Comparison of ENCODE assay signal across 21 cellular contexts in the genomic region with DNA sequence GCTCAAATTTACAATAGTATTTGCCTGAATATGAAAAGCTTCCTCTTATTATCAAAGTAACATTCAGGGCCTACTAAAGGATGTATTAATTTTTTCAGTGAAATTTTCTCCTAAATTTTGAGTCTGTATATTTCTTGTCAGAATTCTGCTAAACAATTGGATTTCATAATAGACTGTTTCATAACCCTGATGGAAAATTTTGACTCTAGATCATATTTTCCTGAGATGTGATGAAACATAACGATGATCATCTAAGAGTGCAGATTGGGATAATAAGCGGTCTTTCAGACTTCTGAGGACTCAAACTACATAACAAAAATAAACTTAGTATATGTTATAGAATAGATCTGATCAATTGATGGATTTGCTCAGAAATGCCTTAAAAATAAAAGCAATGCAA.
DNase-seq lines count a peak whose midpoint lies in the region; ATAC-seq and TF ChIP-seq lines count a peak whose summit lies in the region.
"Had no signal": no experiment of that assay in that cellular context is flagged by ENCODE, and none has a peak within 500 bp of the region (broad histone marks: within the 10 kb centered on the region; RNA-seq: fewer than 3 reads in every experiment).

No MANE protein-coding gene starts in this region.

- H3K4me3 ChIP-seq in RWPE2 (ENCODE audit: severe bottlenecking) = no peak overlapping the region
- H3K4me3 ChIP-seq in coronary artery = no peak overlapping the region
- no peak overlapping the region for H3K4me3 ChIP-seq in tibial nerve
- H3K4me3 ChIP-seq: stomach had no signal

- H3K4me3 Mint-ChIP-seq in osteocyte (ENCODE audit: unreplicated experiment) = no peak overlapping the region
- no peak overlapping the region for H3K4me3 Mint-ChIP-seq in stimulated activated effector memory CD8-positive, alpha-beta T cell treated with anti-CD3 and anti-CD28 coated beads, Interleukin-12 subunit alpha, Interleukin-12 subunit beta, amount 100 ng/mL, for 72 hours
- no peak overlapping the region for H3K4me3 Mint-ChIP-seq in WTC11
- H3K4me3 Mint-ChIP-seq: activated CD8-positive, alpha-beta memory T cell treated with anti-CD3 and anti-CD28 coated beads, Interleukin-2, amount 10 ng/mL, durations not matched to agents 7 days and 5 days; activated T-cell treated with anti-CD3 and anti-CD28 coated beads, Interleukin-2, amount 50 U/mL, for 4 hours; central memory CD8-positive, alpha-beta T cell; naive B cell had no signal

- peaks cover 9% of the 10 kb centered on the region for H3K36me3 Mint-ChIP-seq in osteocyte (ENCODE audit: unreplicated experiment)
- no peaks in the 10 kb centered on the region for H3K36me3 Mint-ChIP-seq in stimulated activated effector memory CD8-positive, alpha-beta T cell treated with anti-CD3 and anti-CD28 coated beads, Interleukin-12 subunit alpha, Interleukin-12 subunit beta, amount 100 ng/mL, for 72 hours
- H3K36me3 Mint-ChIP-seq in WTC11 = peaks cover 17% of the 10 kb centered on the region

- CTCF ChIA-PET in WTC11 (lab: Charles Lee) = no interaction called here

- POLR2A ChIA-PET in WTC11 (lab: Charles Lee) = no interaction called here

- 79 to 91% methylated on average over 2 of the region's 2 CpGs for WGBS in tibial nerve, 2 donors

- no peaks in the 10 kb centered on the region for H3K27me3 Mint-ChIP-seq in osteocyte (ENCODE audit: unreplicated experiment)
- no peaks in the 10 kb centered on the region for H3K27me3 Mint-ChIP-seq in WTC11 (ENCODE audit: low read depth)
- H3K27me3 Mint-ChIP-seq: activated CD8-positive, alpha-beta memory T cell treated with anti-CD3 and anti-CD28 coated beads, Interleukin-2, amount 10 ng/mL, durations not matched to agents 7 days and 5 days; central memory CD8-positive, alpha-beta T cell; naive B cell had no signal

- TF ChIP-seq POLR2A in tibial nerve (IDR thresholded peaks at IDR 0.05) = no peak

- H3K9me3 ChIP-seq in RWPE2 (ENCODE audit: severe bottlenecking) (no peaks in the 10 kb centered on the region), tibial nerve (peaks cover 0 to 15% (median 0%) of the 10 kb centered on the region in 4 donors)

- H3K4me1 Mint-ChIP-seq in osteocyte (ENCODE audit: unreplicated experiment) (peaks cover 52% of the 10 kb centered on the region), WTC11 (no peaks in the 10 kb centered on the region)
- no peaks in the 10 kb centered on the region for H3K4me1 Mint-ChIP-seq in stimulated activated effector memory CD8-positive, alpha-beta T cell treated with anti-CD3 and anti-CD28 coated beads, Interleukin-12 subunit alpha, Interleukin-12 subunit beta, amount 100 ng/mL, for 72 hours
- H3K4me1 Mint-ChIP-seq: activated CD8-positive, alpha-beta memory T cell treated with anti-CD3 and anti-CD28 coated beads, Interleukin-2, amount 10 ng/mL, durations not matched to agents 7 days and 5 days; central memory CD8-positive, alpha-beta T cell had no signal

- no peaks in the 10 kb centered on the region for H3K36me3 ChIP-seq in RWPE2 (ENCODE audit: low read depth)
- no peaks in the 10 kb centered on the region for H3K36me3 ChIP-seq in tibial nerve
- H3K36me3 ChIP-seq: stomach had no signal

- H3K27me3 ChIP-seq in RWPE2 (ENCODE audit: insufficient read depth, poor library complexity, severe bottlenecking) = no peaks in the 10 kb centered on the region
- H3K27me3 ChIP-seq in tibial nerve = no peaks in the 10 kb centered on the region
- H3K27me3 ChIP-seq: stomach had no signal

- ATAC-seq in RWPE2 (ENCODE audit: low read depth) (no peak), WTC11 (no peak)
- no peak for ATAC-seq in stimulated activated effector memory CD8-positive, alpha-beta T cell treated with anti-CD3 and anti-CD28 coated beads, Interleukin-12 subunit alpha, Interleukin-12 subunit beta, amount 100 ng/mL, for 72 hours
- ATAC-seq: activated CD8-positive, alpha-beta memory T cell treated with anti-CD3 and anti-CD28 coated beads, Interleukin-2, amount 10 ng/mL, durations not matched to agents 7 days and 5 days; activated T-cell treated with anti-CD3 and anti-CD28 coated beads, Interleukin-2, amount 50 U/mL, for 4 hours; left lobe of liver; right cardiac atrium had no signal

- H3K27ac ChIP-seq in RWPE2 (ENCODE audit: poor library complexity, severe bottlenecking) (peak overlapping the region; percentile 79), coronary artery (peak overlapping the region; percentile 71 to 78), tibial nerve (peak overlapping the region in 3 of 4 donors; percentile 23 to 58 (median 57))

- DNase-seq in RWPE2 (ENCODE audit: low spot score) (no peak), coronary artery (ENCODE audit: low spot score) (no peak), osteocyte (ENCODE audit: extremely low spot score, unreplicated experiment) (no peak), tibial nerve (ENCODE audit: low spot score in 2 of 2) (no peak), anterior cingulate cortex (lab: John Stamatoyannopoulos, UW) (no peak), WTC11 (ENCODE audit: low spot score) (no peak)
- no peak for DNase-seq in stimulated activated effector memory CD8-positive, alpha-beta T cell treated with anti-CD3 and anti-CD28 coated beads, Interleukin-12 subunit alpha, Interleukin-12 subunit beta, amount 100 ng/mL, for 72 hours (ENCODE audit: low spot score in 2 of 2)
- DNase-seq: activated CD4-positive, alpha-beta T cell treated with anti-CD3 and anti-CD28 coated beads, Interleukin-2, amount 50 U/mL, for 1 hour; activated CD4-positive, CD25-positive, alpha-beta regulatory T cell; activated CD8-positive, alpha-beta memory T cell treated with anti-CD3 and anti-CD28 coated beads, Interleukin-2, amount 10 ng/mL, durations not matched to agents 7 days and 5 days; activated gamma-delta T cell; activated T-cell treated with anti-CD3 and anti-CD28 coated beads, Interleukin-2, amount 50 U/mL, for 4 hours; glutamatergic neuron; naive B cell; NCI-H446; right cardiac atrium; stimulated activated CD4-positive, alpha-beta T cell treated with anti-CD3 and anti-CD28 coated beads, Interleukin-12 subunit alpha, Interleukin-12 subunit beta, amount 100 ng/mL, for 4 hours; stimulated activated CD4-positive, alpha-beta T cell treated with anti-CD3 and anti-CD28 coated beads, Interleukin-2, amount 100 ng/mL, for 48 hours; stomach had no signal

- H3K27ac Mint-ChIP-seq in osteocyte (ENCODE audit: unreplicated experiment) = peak overlapping the region; percentile 90
- no peak overlapping the region for H3K27ac Mint-ChIP-seq in stimulated activated effector memory CD8-positive, alpha-beta T cell treated with anti-CD3 and anti-CD28 coated beads, Interleukin-12 subunit alpha, Interleukin-12 subunit beta, amount 100 ng/mL, for 72 hours
- no peak overlapping the region for H3K27ac Mint-ChIP-seq in WTC11
- H3K27ac Mint-ChIP-seq: activated CD8-positive, alpha-beta memory T cell treated with anti-CD3 and anti-CD28 coated beads, Interleukin-2, amount 10 ng/mL, durations not matched to agents 7 days and 5 days had no signal

- peaks cover 15% of the 10 kb centered on the region for H3K9me3 Mint-ChIP-seq in osteocyte (ENCODE audit: unreplicated experiment)
- H3K9me3 Mint-ChIP-seq in stimulated activated effector memory CD8-positive, alpha-beta T cell treated with anti-CD3 and anti-CD28 coated beads, Interleukin-12 subunit alpha, Interleukin-12 subunit beta, amount 100 ng/mL, for 72 hours = peaks cover 3% of the 10 kb centered on the region
- peaks cover 21% of the 10 kb centered on the region for H3K9me3 Mint-ChIP-seq in WTC11

- TF ChIP-seq CTCF in RWPE2 (IDR thresholded peaks at IDR 0.05; ENCODE audit: poor library complexity, severe bottlenecking) (no peak), coronary artery (IDR thresholded peaks at IDR 0.05) (no peak), osteocyte (IDR thresholded peaks at IDR 0.05) (no peak), tibial nerve (IDR thresholded peaks at IDR 0.05) (no peak), WTC11 (IDR thresholded peaks at IDR 0.05) (no peak)

- peak in 1 of 2 donors; percentile 30 for TF ChIP-seq EP300 in tibial nerve (IDR thresholded peaks at IDR 0.05)

- peaks cover 32% of the 10 kb centered on the region for H3K4me1 ChIP-seq in RWPE2 (ENCODE audit: insufficient read depth, poor library complexity, severe bottlenecking)
- H3K4me1 ChIP-seq in tibial nerve = peaks cover 0 to 26% (median 11%) of the 10 kb centered on the region in 4 donors

TF ChIP-seq in WTC11, 78 proteins besides CTCF, POLR2A, EP300 and RAD21:
- no peak for TF ChIP-seq JUN (CRISPR knock-in tag; IDR thresholded peaks at IDR 0.05)
- TF ChIP-seq GABPB1 (CRISPR knock-in tag; IDR thresholded peaks at IDR 0.05) = no peak
- TF ChIP-seq FOXK1 (CRISPR knock-in tag; IDR thresholded peaks at IDR 0.05) = no peak
- TF ChIP-seq SMAD4 (CRISPR knock-in tag; IDR thresholded peaks at IDR 0.05) = no peak
- TF ChIP-seq ETV6 (CRISPR knock-in tag; IDR thresholded peaks at IDR 0.05) = no peak
- TF ChIP-seq ATF1 (CRISPR knock-in tag; IDR thresholded peaks at IDR 0.05) = no peak
- no peak for TF ChIP-seq OVOL2 (CRISPR knock-in tag; IDR thresholded peaks at IDR 0.05; ENCODE audit: borderline replicate concordance)
TF ChIP-seq in WTC11: peak in this region for 0.
